ENCODE assay signal across 1 cellular context in the genomic region with DNA sequence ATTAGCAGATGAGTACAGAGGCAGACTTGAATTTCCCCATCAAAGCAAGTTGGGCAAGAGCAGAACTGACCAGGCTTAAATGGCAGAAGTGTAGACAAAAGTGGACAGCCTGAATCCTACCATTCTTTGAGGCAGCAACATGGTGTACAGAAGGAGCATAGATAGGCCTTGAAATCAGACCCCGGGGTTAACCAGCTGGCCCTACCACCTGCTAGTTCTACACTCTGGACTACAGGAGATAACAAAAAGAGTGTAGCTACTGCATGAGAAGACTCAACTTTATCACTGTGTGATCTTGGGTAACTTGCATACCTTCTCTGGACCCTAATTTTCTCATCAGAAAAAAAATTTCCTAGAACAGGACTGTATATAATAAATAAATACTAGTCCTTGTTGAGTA.
TF ChIP-seq lines count a peak whose summit lies in the region.

No MANE protein-coding gene starts in this region.

TF ChIP-seq in K562, 482 proteins besides CTCF, POLR2A, EP300 and RAD21 (continued from another document):
- TF ChIP-seq, protein P1, sequence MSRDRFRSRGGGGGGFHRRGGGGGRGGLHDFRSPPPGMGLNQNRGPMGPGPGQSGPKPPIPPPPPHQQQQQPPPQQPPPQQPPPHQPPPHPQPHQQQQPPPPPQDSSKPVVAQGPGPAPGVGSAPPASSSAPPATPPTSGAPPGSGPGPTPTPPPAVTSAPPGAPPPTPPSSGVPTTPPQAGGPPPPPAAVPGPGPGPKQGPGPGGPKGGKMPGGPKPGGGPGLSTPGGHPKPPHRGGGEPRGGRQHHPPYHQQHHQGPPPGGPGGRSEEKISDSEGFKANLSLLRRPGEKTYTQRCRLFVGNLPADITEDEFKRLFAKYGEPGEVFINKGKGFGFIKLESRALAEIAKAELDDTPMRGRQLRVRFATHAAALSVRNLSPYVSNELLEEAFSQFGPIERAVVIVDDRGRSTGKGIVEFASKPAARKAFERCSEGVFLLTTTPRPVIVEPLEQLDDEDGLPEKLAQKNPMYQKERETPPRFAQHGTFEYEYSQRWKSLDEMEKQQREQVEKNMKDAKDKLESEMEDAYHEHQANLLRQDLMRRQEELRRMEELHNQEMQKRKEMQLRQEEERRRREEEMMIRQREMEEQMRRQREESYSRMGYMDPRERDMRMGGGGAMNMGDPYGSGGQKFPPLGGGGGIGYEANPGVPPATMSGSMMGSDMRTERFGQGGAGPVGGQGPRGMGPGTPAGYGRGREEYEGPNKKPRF (IDR thresholded peaks at IDR 0.05; ENCODE audit: low read depth, low read length), result no peak
